ENCODE assay signal across 19 cellular contexts in genomic region chr3:55880357-55880756, GRCh38.
"Had no signal": no experiment of that assay in that cellular context is flagged by ENCODE, and none has a peak within 500 bp of the region (broad histone marks: within the 10 kb centered on the region; RNA-seq: fewer than 3 reads in every experiment).

No MANE protein-coding gene starts in this region.

- DNase-seq: activated CD4-positive, alpha-beta T cell treated with anti-CD3 and anti-CD28 coated beads for 4 hours; activated CD4-positive, alpha-beta T cell treated with anti-CD3 and anti-CD28 coated beads, Interleukin-2, amount 50 U/mL, for 4 hours; activated naive CD4-positive, alpha-beta T cell treated with Interleukin-2 at 50 U/mL for 16 hours; activated T-cell treated with anti-CD3 and anti-CD28 coated beads for 4 hours; activated T-cell treated with anti-CD3 and anti-CD28 coated beads, Interleukin-2, amount 50 U/mL, for 72 hours; cortex of kidney; effector memory CD8-positive, alpha-beta T cell; heart right ventricle; lower lobe of right lung; retina; stimulated activated CD4-positive, alpha-beta T cell treated with anti-CD3 and anti-CD28 coated beads, Interleukin-15, amount 100 ng/mL, for 24 hours; stimulated activated CD4-positive, alpha-beta T cell treated with anti-CD3 and anti-CD28 coated beads, Interleukin-2, amount 100 ng/mL, for 24 hours; stimulated activated naive B cell treated with anti-CD40 and anti-IgM and Interleukin-4, amounts not matched to agents 10 μg/mL and 1 μg/mL and 100 μg/mL, for 72 hours; T-helper 1 cell had no signal

- H3K9me3 ChIP-seq: esophagus muscularis mucosa, heart right ventricle, lower lobe of right lung, neutrophil, vagina had no signal

- ATAC-seq: activated T-cell treated with anti-CD3 and anti-CD28 coated beads, Interleukin-2, amount 50 U/mL, for 72 hours; effector memory CD8-positive, alpha-beta T cell; heart right ventricle; left lobe of liver; stimulated activated naive B cell treated with anti-CD40 and anti-IgM and Interleukin-4, amounts not matched to agents 10 μg/mL and 1 μg/mL and 100 μg/mL, for 72 hours had no signal

- H3K27me3 ChIP-seq: esophagus muscularis mucosa, vagina had no signal

- H3K4me3 ChIP-seq: esophagus muscularis mucosa, heart right ventricle, lower lobe of right lung, vagina had no signal

- H3K36me3 ChIP-seq: esophagus muscularis mucosa, heart right ventricle, lower lobe of right lung, neutrophil, vagina had no signal

- H3K27ac ChIP-seq: esophagus muscularis mucosa, heart right ventricle, lower lobe of right lung, neutrophil, vagina, VCaP had no signal

- H3K4me1 ChIP-seq: heart right ventricle, lower lobe of right lung, vagina had no signal
